In the genomic region with DNA sequence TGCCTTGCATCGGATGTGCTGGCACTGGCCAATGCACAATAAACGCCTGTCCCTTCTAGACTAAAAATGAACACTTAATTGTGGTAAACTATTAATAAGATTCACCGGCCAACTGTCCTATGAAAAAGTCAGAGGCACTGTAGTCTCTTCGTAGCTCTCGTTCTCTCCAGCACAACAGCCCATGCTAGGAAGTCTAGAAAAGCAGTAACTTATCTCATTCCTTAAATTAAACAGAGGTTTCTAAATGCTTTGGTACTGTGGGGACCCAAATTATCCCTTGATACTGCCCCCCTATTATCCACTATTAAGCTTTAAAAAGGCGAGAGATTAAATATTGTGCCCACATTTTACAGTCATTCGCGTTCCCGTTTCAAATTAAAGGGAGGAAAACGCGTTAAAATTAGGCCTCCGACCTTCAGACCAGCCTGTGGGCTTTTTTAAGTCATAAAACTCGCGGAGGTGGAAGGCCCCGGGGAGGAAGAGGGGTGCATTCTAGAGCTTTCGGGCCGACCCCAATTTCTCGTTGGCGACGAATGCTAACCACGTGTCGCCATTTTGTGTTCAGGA, we compare ENCODE assay signal across 8 cellular contexts. TPM values are rescaled to one million over a fixed set of nuclear protein-coding genes. Genes with fewer than 3 reads are reported as not detected.
A peak's percentile ranks its signal among the peaks of the same experiment; 100 is the strongest.
DNase-seq lines count a peak whose midpoint lies in the region; ATAC-seq and TF ChIP-seq lines count a peak whose summit lies in the region.

No MANE protein-coding gene starts in this region.

- H3F3A ChIP-seq in OCI-LY1 (ENCODE audit: insufficient read depth, low read length) (peaks cover 4% of the 10 kb centered on the region; the same call in 1 of the 2 replicates), neural progenitor cell (ENCODE audit: low read depth) (peaks cover 62% of the 10 kb centered on the region)

- H3K27ac ChIP-seq in OCI-LY1 (ENCODE audit: low read depth, low read length, poor library complexity, severe bottlenecking), result peak overlapping the region; percentile 100
- H3K27ac ChIP-seq in duodenal mucosa (ENCODE audit: low read depth, low read length), result peak overlapping the region; percentile 100
- peak overlapping the region; percentile 100 for H3K27ac ChIP-seq in neural progenitor cell

- peaks cover 11% of the 10 kb centered on the region for H3K27me3 Mint-ChIP-seq in neural progenitor cell (ENCODE audit: insufficient read depth, low read depth)

- H3K36me3 Mint-ChIP-seq in neural progenitor cell, result peaks cover 27% of the 10 kb centered on the region

- no peaks in the 10 kb centered on the region for H4K20me1 ChIP-seq in OCI-LY1 (ENCODE audit: insufficient read depth, low read length)
- peaks cover 26% of the 10 kb centered on the region for H4K20me1 ChIP-seq in neural progenitor cell (ENCODE audit: low read depth)

- H3K9me2 ChIP-seq in OCI-LY1 (ENCODE audit: low read depth, low read length), result no peaks in the 10 kb centered on the region

- H3K36me3 ChIP-seq in OCI-LY1 (ENCODE audit: insufficient read depth, low read length) (peaks cover 42% of the 10 kb centered on the region), duodenal mucosa (ENCODE audit: control insufficient read depth in 1 of 2, insufficient read depth in 2 of 2, low read length in 2 of 2) (peaks cover 6 to 11% of the 10 kb centered on the region in 2 donors), neural progenitor cell (no peaks in the 10 kb centered on the region)

- DNase-seq in neural progenitor cell (ENCODE audit: low spot score) (no peak), kidney glomerular epithelial cell (lab: John Stamatoyannopoulos, UW) (no peak), NCI-H2171 (lab: John Stamatoyannopoulos, UW) (no peak)

- H3K9ac ChIP-seq in OCI-LY1 (ENCODE audit: low read length) (peak overlapping the region; percentile 99), duodenal mucosa (ENCODE audit: low read depth in 1 of 2, low read length in 2 of 2) (peak overlapping the region; percentile 91 to 99), neural progenitor cell (peak overlapping the region; percentile 100)

- H3K4me2 ChIP-seq in OCI-LY1 (ENCODE audit: low read length) (peak overlapping the region; percentile 94), neural progenitor cell (peak overlapping the region; percentile 97)

- no peaks in the 10 kb centered on the region for H3K9me3 Mint-ChIP-seq in neural progenitor cell

- no peak for ATAC-seq in HG03521 (IDR thresholded peaks at IDR 0.05; ENCODE audit: unreplicated experiment)
- no peak for ATAC-seq in HG02973 (IDR thresholded peaks at IDR 0.05; ENCODE audit: unreplicated experiment)

- H3K4me1 Mint-ChIP-seq in neural progenitor cell, result peaks cover 46% of the 10 kb centered on the region

- no peak for TF ChIP-seq CTCF in OCI-LY1 (IDR thresholded peaks at IDR 0.05; ENCODE audit: low read length)
- TF ChIP-seq CTCF in neural progenitor cell (IDR thresholded peaks at IDR 0.05), result no peak

- H3K4me3 ChIP-seq in GM08714 (ENCODE audit: low read length), result peak overlapping the region; percentile 93
- peak overlapping the region; percentile 98 for H3K4me3 ChIP-seq in OCI-LY1 (ENCODE audit: low read depth, low read length, poor library complexity, severe bottlenecking)
- H3K4me3 ChIP-seq in duodenal mucosa (ENCODE audit: low read depth in 1 of 2, low read length in 2 of 2), result peak overlapping the region; percentile 75 to 82
- peak overlapping the region; percentile 89 for H3K4me3 ChIP-seq in neural progenitor cell

- H3K27me3 ChIP-seq in OCI-LY1 (ENCODE audit: insufficient read depth, low read length) (no peaks in the 10 kb centered on the region), duodenal mucosa (ENCODE audit: control insufficient read depth in 1 of 2, insufficient read depth in 2 of 2, low read length in 2 of 2) (no peaks in the 10 kb centered on the region), neural progenitor cell (no peaks in the 10 kb centered on the region)

- peaks cover 19% of the 10 kb centered on the region for H3K79me2 ChIP-seq in OCI-LY1 (ENCODE audit: insufficient read depth, low read length)
- peaks cover 48% of the 10 kb centered on the region for H3K79me2 ChIP-seq in neural progenitor cell (ENCODE audit: low read depth)

- no peak overlapping the region for H2AFZ ChIP-seq in OCI-LY1 (ENCODE audit: low read length)
- peak overlapping the region; percentile 100 for H2AFZ ChIP-seq in neural progenitor cell (replicated peaks)

- H3K27ac Mint-ChIP-seq in neural progenitor cell, result peak overlapping the region; percentile 100

- H3K9me3 ChIP-seq in OCI-LY1 (ENCODE audit: low read length) (no peaks in the 10 kb centered on the region), duodenal mucosa (ENCODE audit: control insufficient read depth in 1 of 2, low read length in 2 of 2) (no peaks in the 10 kb centered on the region), neural progenitor cell (ENCODE audit: low read depth) (no peaks in the 10 kb centered on the region)

- peaks cover 56% of the 10 kb centered on the region for H3K4me1 ChIP-seq in OCI-LY1 (ENCODE audit: insufficient read depth, low read length, severe bottlenecking)
- peaks cover 47 to 54% of the 10 kb centered on the region in 2 donors for H3K4me1 ChIP-seq in duodenal mucosa (ENCODE audit: control insufficient read depth in 1 of 2, insufficient read depth in 2 of 2, low read length in 2 of 2)
- H3K4me1 ChIP-seq in neural progenitor cell, result peaks cover 30% of the 10 kb centered on the region

- H3K4me3 Mint-ChIP-seq in neural progenitor cell, result peak overlapping the region; percentile 99

RNA-seq across cellular contexts. Expression of a gene that starts 1.5 kb away (rescaled TPM):
- 62.0 and 82.0 TPM in 2 replicates for total RNA-seq in neural progenitor cell (ENCODE audit: low replicate concordance)
